Comparison of ENCODE assay signal across 16 cellular contexts in genomic region chr6:130997061-130997753, GRCh38.
A peak's percentile ranks its signal among the peaks of the same experiment; 100 is the strongest.
DNase-seq lines count a peak whose midpoint lies in the region; ATAC-seq and TF ChIP-seq lines count a peak whose summit lies in the region.
"Had no signal": no experiment of that assay in that cellular context is flagged by ENCODE, and none has a peak within 500 bp of the region (broad histone marks: within the 10 kb centered on the region; RNA-seq: fewer than 3 reads in every experiment).

No MANE protein-coding gene starts in this region.

- no peak for TF ChIP-seq POLR2A in body of pancreas (IDR thresholded peaks at IDR 0.05)

- WGBS in body of pancreas, 2 donors: 79 to 86% methylated on average over 6 of the region's 6 CpGs

- H3K27ac ChIP-seq in SJSA1 (peak overlapping the region; percentile 81), body of pancreas (no peak overlapping the region)

- H3K27me3 ChIP-seq in SJSA1 (replicated peaks): no peaks in the 10 kb centered on the region
- no peaks in the 10 kb centered on the region for H3K27me3 ChIP-seq in body of pancreas

- ATAC-seq in body of pancreas (no peak), GM21381 (IDR thresholded peaks at IDR 0.05; ENCODE audit: unreplicated experiment) (no peak), GM18873 (IDR thresholded peaks at IDR 0.05; ENCODE audit: low FRiP score, unreplicated experiment) (no peak)
- ATAC-seq: stimulated activated effector memory CD8-positive, alpha-beta T cell treated with anti-CD3 and anti-CD28 coated beads, Interleukin-12 subunit alpha, Interleukin-12 subunit beta, amount 100 ng/mL, for 72 hours had no signal

- no peaks in the 10 kb centered on the region for H3K36me3 ChIP-seq in SJSA1
- H3K36me3 ChIP-seq in body of pancreas (replicated peaks in 1 of 2; ENCODE audit: insufficient read depth in 1 of 2, low read depth in 2 of 2): no peaks in the 10 kb centered on the region

- H3K4me3 ChIP-seq in SJSA1: no peak overlapping the region
- no peak overlapping the region for H3K4me3 ChIP-seq in fibroblast of the aortic adventitia (ENCODE audit: low read depth, low read length)
- H3K4me3 ChIP-seq in body of pancreas: no peak overlapping the region
- H3K4me3 ChIP-seq: lung had no signal

- intact Hi-C loops in body of pancreas (cut with DNase I): no loop called here

- DNase-seq in GM04503 (ENCODE audit: low read depth) (peak; percentile 16), SJSA1 (ENCODE audit: low read depth in 1 of 2, low spot score in 2 of 2) (peak in 1 of 2 experiments; percentile 84), fibroblast of the aortic adventitia (ENCODE audit: low read depth) (peak; percentile 70), pons (ENCODE audit: low spot score) (peak; percentile 86), body of pancreas (no peak), DMS79 treated with DMSO at 0.1 percent for 48 hours (lab: John Stamatoyannopoulos, UW) (no peak)
- DNase-seq: aorta; DMS53; MM.1S; NCI-H510A treated with DMSO at 0.1 percent for 48 hours; stimulated activated CD4-positive, alpha-beta T cell treated with anti-CD3 and anti-CD28 coated beads, Interleukin-15, amount 100 ng/mL, for 24 hours; SW 1271 had no signal

- H3K9me3 ChIP-seq in SJSA1 (replicated peaks) (no peaks in the 10 kb centered on the region), body of pancreas (no peaks in the 10 kb centered on the region)

- TF ChIP-seq CTCF in fibroblast of the aortic adventitia (IDR thresholded peaks at IDR 0.05; ENCODE audit: insufficient read depth, low read length): no peak
- no peak for TF ChIP-seq CTCF in body of pancreas (IDR thresholded peaks at IDR 0.05)

- H3K4me1 ChIP-seq in SJSA1 (replicated peaks): peaks cover 55% of the 10 kb centered on the region
- H3K4me1 ChIP-seq in body of pancreas: peaks cover 56% of the 10 kb centered on the region

Comparison
In these comparisons a context has a peak if more than half of its experiments do, and no peak if none do; other contexts are left out.
1. DNase-seq: peak in GM04503 (single experiment), fibroblast of the aortic adventitia (single experiment) and pons (single experiment); none in body of pancreas (0 of 4) and DMS79 treated with DMSO at 0.1 percent for 48 hours (single experiment).